ENCODE assay signal across 9 cellular contexts in genomic region chr15:63983071-63983711, GRCh38.
A peak's percentile ranks its signal among the peaks of the same experiment; 100 is the strongest.
DNase-seq lines count a peak whose midpoint lies in the region; ATAC-seq and TF ChIP-seq lines count a peak whose summit lies in the region.
"Had no signal": no experiment of that assay in that cellular context is flagged by ENCODE, and none has a peak within 500 bp of the region (broad histone marks: within the 10 kb centered on the region; RNA-seq: fewer than 3 reads in every experiment).

No MANE protein-coding gene starts in this region.

- H3K27ac Mint-ChIP-seq in activated T-cell treated with anti-CD3 and anti-CD28 coated beads, Interleukin-2, amount 50 U/mL, for 24 hours = no peak overlapping the region

- H3K36me3 ChIP-seq in gastrocnemius medialis = no peaks in the 10 kb centered on the region

- H3K9me3 ChIP-seq in gastrocnemius medialis = no peaks in the 10 kb centered on the region

- peaks cover 9% of the 10 kb centered on the region for H3K4me1 Mint-ChIP-seq in activated T-cell treated with anti-CD3 and anti-CD28 coated beads, Interleukin-2, amount 50 U/mL, for 24 hours (ENCODE audit: low read depth)

- H3K27me3 ChIP-seq in foreskin keratinocyte = no peaks in the 10 kb centered on the region
- no peaks in the 10 kb centered on the region for H3K27me3 ChIP-seq in gastrocnemius medialis

- no peak for TF ChIP-seq POLR2A in gastrocnemius medialis (IDR thresholded peaks at IDR 0.05)

- no peaks in the 10 kb centered on the region for H3K36me3 Mint-ChIP-seq in activated T-cell treated with anti-CD3 and anti-CD28 coated beads, Interleukin-2, amount 50 U/mL, for 24 hours (ENCODE audit: low read depth)

- intact Hi-C loops in gastrocnemius medialis (cut with DNase I; ENCODE audit: low total_unique reads) = loop anchor here (2.0 kb wide), 1 partner anchor 36 kb away; no protein-coding TSS in a partner anchor

- H3K27ac ChIP-seq in foreskin keratinocyte (no peak overlapping the region), gastrocnemius medialis (peak overlapping the region; percentile 93 to 96 (median 94))

- no peak overlapping the region for H3K4me3 Mint-ChIP-seq in activated T-cell treated with anti-CD3 and anti-CD28 coated beads, Interleukin-2, amount 50 U/mL, for 24 hours

- no peak overlapping the region for H3K4me3 ChIP-seq in gastrocnemius medialis

- peak; percentile 54 for DNase-seq in GM13976 (ENCODE audit: low spot score)
- peak; percentile 84 for DNase-seq in NCI-H82 (lab: John Stamatoyannopoulos, UW)
- no peak for DNase-seq in foreskin keratinocyte
- no peak for DNase-seq in gastrocnemius medialis
- DNase-seq in activated T-cell treated with anti-CD3 and anti-CD28 coated beads, Interleukin-2, amount 50 U/mL, for 24 hours = no peak
- DNase-seq: DMS79 treated with DMSO at 0.1 percent for 48 hours, HCEC 1CT had no signal

- H3K27me3 Mint-ChIP-seq in activated T-cell treated with anti-CD3 and anti-CD28 coated beads, Interleukin-2, amount 50 U/mL, for 24 hours = no peaks in the 10 kb centered on the region

- TF ChIP-seq CTCF in GM13976 (IDR thresholded peaks at IDR 0.05; ENCODE audit: borderline replicate concordance, control extremely low read depth, extremely low read depth, insufficient read depth, missing control alignments) (no peak), foreskin keratinocyte (conservative IDR thresholded peaks at IDR 0.05) (peak; percentile 16), gastrocnemius medialis (IDR thresholded peaks at IDR 0.05 in 4 of 5, conservative IDR thresholded peaks at IDR 0.05 in 1 of 5) (peak in 3 of 5 experiments; percentile 31 to 45 (median 33))

- no peaks in the 10 kb centered on the region for H3K9me3 Mint-ChIP-seq in activated T-cell treated with anti-CD3 and anti-CD28 coated beads, Interleukin-2, amount 50 U/mL, for 24 hours

- in situ Hi-C loops in GM13976 (cut with MboI; ENCODE audit: low sequenced_read_pairs, unreplicated experiment) = no loop called here
- in situ Hi-C loops in gastrocnemius medialis (cut with MboI; ENCODE audit: low sequenced_read_pairs in 4 of 4) = no loop called here

- no peak for ATAC-seq in foreskin keratinocyte
- ATAC-seq in gastrocnemius medialis = no peak
- no peak for ATAC-seq in GM18498 (IDR thresholded peaks at IDR 0.05; ENCODE audit: unreplicated experiment)
- ATAC-seq in GM21576 (IDR thresholded peaks at IDR 0.05; ENCODE audit: unreplicated experiment) = no peak

- H3K4me1 ChIP-seq in foreskin keratinocyte (peaks cover 7% of the 10 kb centered on the region), gastrocnemius medialis (peaks cover 86 to 88% of the 10 kb centered on the region in 2 donors)

Comparison
In these comparisons a context has a peak if more than half of its experiments do, and no peak if none do; other contexts are left out.
1. DNase-seq: peak in GM13976 (single experiment) and NCI-H82 (single experiment); none in foreskin keratinocyte (0 of 2), gastrocnemius medialis (0 of 2) and activated T-cell treated with anti-CD3 and anti-CD28 coated beads, Interleukin-2, amount 50 U/mL, for 24 hours (single experiment).